ENCODE assay signal across 8 cellular contexts in the genomic region with DNA sequence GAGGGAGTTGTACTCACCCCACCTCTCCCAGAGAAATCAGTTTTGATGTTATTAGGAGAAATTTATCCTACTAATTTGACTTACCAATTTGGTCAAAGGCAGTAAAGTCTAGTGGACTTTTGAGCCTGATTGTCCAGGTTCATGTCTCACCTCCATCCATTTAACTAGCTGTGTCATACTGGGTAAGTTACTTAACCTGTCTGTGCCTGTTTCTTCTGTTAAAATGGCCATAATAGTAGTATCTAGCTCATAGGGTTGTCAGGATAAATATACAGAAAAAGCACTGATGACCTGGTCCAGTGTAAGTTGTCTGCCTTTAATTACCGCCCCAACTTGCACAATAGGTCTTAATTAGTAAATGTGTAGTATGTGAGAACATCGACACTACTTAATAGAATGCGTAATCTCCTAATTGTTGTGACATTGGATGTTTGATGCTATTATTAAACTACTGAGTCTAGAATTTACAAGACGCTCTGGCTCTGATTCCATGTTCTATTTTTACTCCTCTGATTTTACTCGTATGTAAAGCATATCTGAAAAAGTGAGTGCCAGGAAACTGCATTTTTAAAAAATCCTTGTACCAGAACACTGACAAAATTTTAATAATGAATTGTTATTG. TPM values are rescaled to one million over a fixed set of nuclear protein-coding genes. Genes with fewer than 3 reads are reported as not detected.
A peak's percentile ranks its signal among the peaks of the same experiment; 100 is the strongest.
DNase-seq lines count a peak whose midpoint lies in the region; ATAC-seq, FAIRE-seq and TF ChIP-seq lines count a peak whose summit lies in the region.

No MANE protein-coding gene starts in this region.

- no peaks in the 10 kb centered on the region for H3K9me1 ChIP-seq in endothelial cell of umbilical vein (replicated peaks; ENCODE audit: control insufficient read depth, extremely low read depth, insufficient read depth, low read length)

- H3K36me3 ChIP-seq in BJ (ENCODE audit: control insufficient read depth, insufficient read depth, low read length) = peaks cover 2% of the 10 kb centered on the region; the same call in 1 of the 2 replicates
- H3K36me3 ChIP-seq in NT2/D1 (ENCODE audit: insufficient read depth, insufficient read length, low read length) = peaks cover 50% of the 10 kb centered on the region
- no peaks in the 10 kb centered on the region for H3K36me3 ChIP-seq in endothelial cell of umbilical vein (ENCODE audit: control insufficient read depth in 2 of 2, extremely low read depth in 1 of 2, insufficient read depth in 2 of 2, low read length in 2 of 2)

- no peak for TF ChIP-seq POLR2A in endothelial cell of umbilical vein (IDR thresholded peaks at IDR 0.05; ENCODE audit: low read depth, low read length)

- peak overlapping the region; percentile 93 for H3K9ac ChIP-seq in NT2/D1 (ENCODE audit: insufficient read length, low read depth)
- peak overlapping the region; percentile 79 for H3K9ac ChIP-seq in endothelial cell of umbilical vein (replicated peaks; ENCODE audit: extremely low read depth, insufficient read depth, low read length)

- no peak for FAIRE-seq in endothelial cell of umbilical vein (lab: Jason Lieb, UNC)

- CTCF ChIA-PET in BJ (lab: Yijun Ruan, JAX) = interaction anchor here (5.9 kb wide), 1 partner anchor 8 kb away, joined by 17 read pairs; no protein-coding TSS in a partner anchor
- CTCF ChIA-PET in endothelial cell of umbilical vein (lab: Charles Lee) = interaction anchor here (1.1 to 1.5 kb wide), 3 partner anchors 9 to 340 kb away, joined by 3 to 4 read pairs (median 3); no protein-coding TSS in a partner anchor

- TF ChIP-seq CTCF in BJ (IDR thresholded peaks at IDR 0.05; ENCODE audit: insufficient read depth, low read depth, low read length) = no peak
- TF ChIP-seq CTCF in endothelial cell of umbilical vein (IDR thresholded peaks at IDR 0.05; ENCODE audit: extremely low read depth in 1 of 2, insufficient read depth in 1 of 2, low read depth in 1 of 2, low read length in 2 of 2) = no peak

- peaks cover 4 to 7% of the 10 kb centered on the region in 2 donors for H3K27me3 Mint-ChIP-seq in natural killer cell treated with Interleukin-12 subunit alpha and Interleukin-12 subunit beta and Interleukin-15 and Interleukin-18, amount 100 ng/mL, for 72 hours

- H3K4me3 ChIP-seq in BJ (ENCODE audit: low read depth, low read length) (peak overlapping the region; percentile 76), NT2/D1 (ENCODE audit: insufficient read length, low read depth) (peak overlapping the region; percentile 89), endothelial cell of umbilical vein (replicated peaks in 1 of 3; ENCODE audit: insufficient read depth in 1 of 3, low read depth in 1 of 3, low read length in 3 of 3) (peak overlapping the region; percentile 43 to 90 (median 67))

- intact Hi-C loops in endothelial cell of umbilical vein (cut with micrococcal nuclease) = no loop called here

- H2AFZ ChIP-seq in endothelial cell of umbilical vein (ENCODE audit: low read depth, low read length) = no peak overlapping the region

- peaks cover 61% of the 10 kb centered on the region for H3K79me2 ChIP-seq in endothelial cell of umbilical vein (ENCODE audit: control insufficient read depth, insufficient read depth, low read length)

- peak overlapping the region; percentile 85 for H3K4me2 ChIP-seq in endothelial cell of umbilical vein (ENCODE audit: insufficient read depth, low read length)

- H3K4me1 ChIP-seq in NT2/D1 (ENCODE audit: insufficient read depth, insufficient read length) (peaks cover 3% of the 10 kb centered on the region), endothelial cell of umbilical vein (ENCODE audit: control insufficient read depth, extremely low read depth, insufficient read depth, low read length) (peaks cover 16% of the 10 kb centered on the region)

- DNase-seq in BJ (ENCODE audit: low read depth) (no peak), NT2/D1 (ENCODE audit: low read depth, low spot score) (no peak), endothelial cell of umbilical vein (ENCODE audit: low read depth, low spot score) (peak; percentile 14), ACHN (no peak), NCI-H2196 treated with DMSO at 0.1 percent for 48 hours (lab: John Stamatoyannopoulos, UW; ENCODE audit: unreplicated experiment) (no peak), NCI-H1048 (lab: John Stamatoyannopoulos, UW) (no peak)
- no peak for DNase-seq in natural killer cell treated with Interleukin-12 subunit alpha and Interleukin-12 subunit beta and Interleukin-15 and Interleukin-18, amount 100 ng/mL, for 72 hours (ENCODE audit: low spot score)

- peaks cover 7% of the 10 kb centered on the region for H3K9me3 Mint-ChIP-seq in natural killer cell treated with Interleukin-12 subunit alpha and Interleukin-12 subunit beta and Interleukin-15 and Interleukin-18, amount 100 ng/mL, for 72 hours

- ATAC-seq in natural killer cell treated with Interleukin-12 subunit alpha and Interleukin-12 subunit beta and Interleukin-15 and Interleukin-18, amount 100 ng/mL, for 72 hours = no peak
- no peak for ATAC-seq in HG03095 (IDR thresholded peaks at IDR 0.05; ENCODE audit: unreplicated experiment)

- in situ Hi-C loops in ACHN (cut with HindIII; ENCODE audit: low pct_ligation_motif_present, low pct_unique_long_range_greater_than_20kb, low sequenced_read_pairs) = no loop called here

- TSS peak; percentile 35 for BruUV-seq in endothelial cell of umbilical vein (replicated peaks; lab: Mats Ljungman, UMichigan)

- H3K4me1 Mint-ChIP-seq in natural killer cell treated with Interleukin-12 subunit alpha and Interleukin-12 subunit beta and Interleukin-15 and Interleukin-18, amount 100 ng/mL, for 72 hours (ENCODE audit: low read depth in 2 of 2) = peaks cover 43 to 46% of the 10 kb centered on the region in 2 donors

- H3K27ac Mint-ChIP-seq in natural killer cell treated with Interleukin-12 subunit alpha and Interleukin-12 subunit beta and Interleukin-15 and Interleukin-18, amount 100 ng/mL, for 72 hours = peak overlapping the region; percentile 83 to 95

- peaks cover 44% of the 10 kb centered on the region for H3K9me3 ChIP-seq in NT2/D1 (ENCODE audit: insufficient read depth, low read length)
- H3K9me3 ChIP-seq in endothelial cell of umbilical vein (replicated peaks; ENCODE audit: control insufficient read depth, insufficient read depth, low read length) = no peaks in the 10 kb centered on the region

- H4K20me1 ChIP-seq in endothelial cell of umbilical vein (replicated peaks; ENCODE audit: control insufficient read depth, extremely low read depth, insufficient read depth, low read length) = peaks cover 6% of the 10 kb centered on the region

- H3K27me3 ChIP-seq in BJ (ENCODE audit: control insufficient read depth, insufficient read depth, low read length) (no peaks in the 10 kb centered on the region; the same call in 1 of the 2 replicates), NT2/D1 (ENCODE audit: insufficient read depth, insufficient read length) (no peaks in the 10 kb centered on the region), endothelial cell of umbilical vein (ENCODE audit: control insufficient read depth in 2 of 2, insufficient read depth in 2 of 2, low read length in 2 of 2) (peaks cover 2 to 15% of the 10 kb centered on the region in 2 experiments)

- H3K36me3 Mint-ChIP-seq in natural killer cell treated with Interleukin-12 subunit alpha and Interleukin-12 subunit beta and Interleukin-15 and Interleukin-18, amount 100 ng/mL, for 72 hours = peaks cover 38% of the 10 kb centered on the region

- peak overlapping the region; percentile 73 for H3K27ac ChIP-seq in endothelial cell of umbilical vein (ENCODE audit: insufficient read depth, low read depth, low read length)

- peak overlapping the region; percentile 93 for H3K4me3 Mint-ChIP-seq in natural killer cell treated with Interleukin-12 subunit alpha and Interleukin-12 subunit beta and Interleukin-15 and Interleukin-18, amount 100 ng/mL, for 72 hours

- dilution Hi-C loops in endothelial cell of umbilical vein (cut with MboI; ENCODE audit: extremely low pct_ligation_motif_present, low sequenced_read_pairs) = no loop called here

- POLR2A ChIA-PET in BJ (lab: Charles Lee) = interaction anchor here (0.7 kb wide), 1 partner anchor 1487 kb away, joined by 5 read pairs; no protein-coding TSS in a partner anchor
- POLR2A ChIA-PET in endothelial cell of umbilical vein (lab: Charles Lee) = interaction anchor here (0.9 kb wide), 1 partner anchor 9 kb away, joined by 3 read pairs; no protein-coding TSS in a partner anchor

TF ChIP-seq in endothelial cell of umbilical vein, 7 proteins besides CTCF, POLR2A, EP300 and RAD21:
- TF ChIP-seq FOS (IDR thresholded peaks at IDR 0.05; ENCODE audit: borderline replicate concordance, insufficient read depth, low read length) (no peak), POLR2AphosphoS5 (IDR thresholded peaks at IDR 0.05; ENCODE audit: insufficient read depth, low read depth, low read length) (no peak), EZH2 (IDR thresholded peaks at IDR 0.05; ENCODE audit: borderline replicate concordance, low read depth, low read length, severe bottlenecking) (no peak), GATA2 (IDR thresholded peaks at IDR 0.05; ENCODE audit: insufficient read depth, insufficient read length, low read depth, low read length) (no peak), JUN (IDR thresholded peaks at IDR 0.05; ENCODE audit: borderline replicate concordance, insufficient read depth, insufficient read length, low read depth) (no peak), MYC (IDR thresholded peaks at IDR 0.05; ENCODE audit: low read depth, low read length) (no peak)
- TF ChIP-seq, protein P1, sequence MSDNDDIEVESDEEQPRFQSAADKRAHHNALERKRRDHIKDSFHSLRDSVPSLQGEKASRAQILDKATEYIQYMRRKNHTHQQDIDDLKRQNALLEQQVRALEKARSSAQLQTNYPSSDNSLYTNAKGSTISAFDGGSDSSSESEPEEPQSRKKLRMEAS (IDR thresholded peaks at IDR 0.05; ENCODE audit: insufficient read depth, insufficient read length) = no peak

RNA-seq across cellular contexts. Expression of a gene that starts 1.5 kb away (rescaled TPM):
- 3.6 and 14.0 TPM in 2 replicates for polyA plus RNA-seq in BJ (2011; rRNA removed)
- polyA minus RNA-seq in BJ (2011; rRNA and poly(A)+ RNA removed) = 2.9 and 5.4 TPM in 2 replicates
- total RNA-seq in endothelial cell of umbilical vein = 44.8 and 49.6 TPM in 2 replicates
- 1.8 and 1.9 TPM in 2 replicates for polyA plus RNA-seq in endothelial cell of umbilical vein
- polyA plus RNA-seq in endothelial cell of umbilical vein (2011; cell fraction: cytosol; rRNA removed) = 6.9 and 7.2 TPM in 2 replicates
- 7.2 and 11.4 TPM in 2 replicates for polyA plus RNA-seq in endothelial cell of umbilical vein (2011; cell fraction: nucleus; rRNA removed)
- polyA plus RNA-seq in endothelial cell of umbilical vein (2012) = 36.1 and 51.2 TPM in 2 replicates
- 6.6 and 8.5 TPM in 2 replicates for polyA minus RNA-seq in endothelial cell of umbilical vein
- polyA minus RNA-seq in endothelial cell of umbilical vein (2011; cell fraction: cytosol; rRNA and poly(A)+ RNA removed) = 8.6 TPM
- polyA minus RNA-seq in endothelial cell of umbilical vein (2011; cell fraction: nucleus; rRNA and poly(A)+ RNA removed) = 6.9 and 11.2 TPM in 2 replicates
- 100 to 1,000 TPM in 1 of 2 donors, 10 to 100 TPM in 1; 50.0 to 126 TPM for total RNA-seq in natural killer cell treated with Interleukin-12 subunit alpha and Interleukin-12 subunit beta and Interleukin-15 and Interleukin-18, amount 100 ng/mL, for 72 hours
